ENCODE assay signal across 10 cellular contexts in genomic region chr17:21289902-21290571, GRCh38. TPM values are rescaled to one million over a fixed set of nuclear protein-coding genes. Genes with fewer than 3 reads are reported as not detected.
DNase-seq lines count a peak whose midpoint lies in the region; ATAC-seq and TF ChIP-seq lines count a peak whose summit lies in the region.
"Had no signal": no experiment of that assay in that cellular context is flagged by ENCODE, and none has a peak within 500 bp of the region (broad histone marks: within the 10 kb centered on the region; RNA-seq: fewer than 3 reads in every experiment).

No MANE protein-coding gene starts in this region.

- intact Hi-C loops in esophagus squamous epithelium (cut with DNase I), result loop anchor here (10.0 kb wide), 1 partner anchor 1235 kb away; no protein-coding TSS in a partner anchor
- intact Hi-C loops in psoas muscle (cut with DNase I), result loop anchor here (5.0 to 10.0 kb wide), 6 partner anchors 38 to 915 kb away; partner anchors contain the start of genes DHRS7B (in 2 of the 2), NATD1 (in 1 of the 2) and TMEM11 (in 1 of the 2)
- intact Hi-C loops in prostate gland (cut with DNase I), result loop anchor here (5.0 kb wide), 2 partner anchors 32 to 167 kb away; no protein-coding TSS in a partner anchor

- H3K9me3 ChIP-seq in DND-41 (ENCODE audit: insufficient read depth, low read length, severe bottlenecking) (no peaks in the 10 kb centered on the region), esophagus squamous epithelium (no peaks in the 10 kb centered on the region), psoas muscle (no peaks in the 10 kb centered on the region), prostate gland (no peaks in the 10 kb centered on the region)

- peaks cover 79% of the 10 kb centered on the region for H4K20me1 ChIP-seq in DND-41 (ENCODE audit: insufficient read depth, low read length)

- no peak overlapping the region for H3K9ac ChIP-seq in DND-41 (ENCODE audit: low read depth, low read length)

- H3K27me3 ChIP-seq in DND-41 (ENCODE audit: insufficient read depth, low read length, poor library complexity), result no peaks in the 10 kb centered on the region
- peaks cover 0 to 5% (median 0%) of the 10 kb centered on the region in 4 donors for H3K27me3 ChIP-seq in esophagus squamous epithelium
- H3K27me3 ChIP-seq in psoas muscle (ENCODE audit: insufficient read depth in 3 of 3, low read length in 2 of 3), result peaks cover 0 to 2% (median 0%) of the 10 kb centered on the region in 3 donors
- no peaks in the 10 kb centered on the region for H3K27me3 ChIP-seq in prostate gland (replicated peaks; ENCODE audit: insufficient read depth)

- ATAC-seq in DND-41 (ENCODE audit: insufficient read depth, low read depth) (no peak), psoas muscle (peak; percentile 63 to 68 (median 66)), HG03442 (IDR thresholded peaks at IDR 0.05; ENCODE audit: unreplicated experiment) (no peak)

- 40 to 46% methylated on average over 3 to 7 of the region's 18 CpGs for WGBS in esophagus squamous epithelium, 2 donors
- 30 to 35% (median 32%) methylated on average over 18 of the region's 18 CpGs for WGBS in psoas muscle, 3 donors
- 52% methylated on average over 18 of the region's 18 CpGs for WGBS in prostate gland

- H3K4me3 ChIP-seq in DND-41 (ENCODE audit: low read depth in 1 of 2, low read length in 2 of 2) (no peak overlapping the region), esophagus squamous epithelium (no peak overlapping the region), psoas muscle (peak overlapping the region; percentile 89), prostate gland (no peak overlapping the region)
- H3K4me3 ChIP-seq: cardiac muscle cell had no signal

- H3K36me3 ChIP-seq in DND-41 (ENCODE audit: insufficient read depth, low read length) (no peaks in the 10 kb centered on the region; the same call in 1 of the 2 replicates), esophagus squamous epithelium (peaks cover 0 to 29% (median 0%) of the 10 kb centered on the region in 3 donors), psoas muscle (ENCODE audit: insufficient read depth in 1 of 2, low read depth in 1 of 2) (peaks cover 0 to 11% of the 10 kb centered on the region in 2 donors), prostate gland (no peaks in the 10 kb centered on the region)
- H3K36me3 ChIP-seq: cardiac muscle cell had no signal

- H3K4me1 ChIP-seq in DND-41 (ENCODE audit: insufficient read depth, low read length) (peaks cover 38% of the 10 kb centered on the region), esophagus squamous epithelium (peaks cover 44 to 77% (median 44%) of the 10 kb centered on the region in 3 donors), psoas muscle (peaks cover 62% of the 10 kb centered on the region), prostate gland (replicated peaks) (peaks cover 25% of the 10 kb centered on the region)

- TF ChIP-seq CTCF in DND-41 (IDR thresholded peaks at IDR 0.05; ENCODE audit: borderline replicate concordance, extremely low read depth, low read length, poor library complexity, severe bottlenecking), result no peak
- no peak for TF ChIP-seq CTCF in esophagus squamous epithelium (IDR thresholded peaks at IDR 0.05)
- TF ChIP-seq CTCF in psoas muscle (IDR thresholded peaks at IDR 0.05), result peak; percentile 38
- TF ChIP-seq CTCF in prostate gland (IDR thresholded peaks at IDR 0.05), result no peak

- peak overlapping the region; percentile 12; the same call in 1 of the 2 replicates for H3K27ac ChIP-seq in DND-41 (ENCODE audit: low read length)
- peak overlapping the region in 3 of 4 donors; percentile 43 to 97 (median 90) for H3K27ac ChIP-seq in esophagus squamous epithelium
- H3K27ac ChIP-seq in psoas muscle, result peak overlapping the region; percentile 99
- H3K27ac ChIP-seq in prostate gland, result no peak overlapping the region
- H3K27ac ChIP-seq: cardiac muscle cell had no signal

- H3K4me2 ChIP-seq in DND-41 (ENCODE audit: insufficient read depth, low read length), result no peak overlapping the region

- TF ChIP-seq POLR2A in esophagus squamous epithelium (IDR thresholded peaks at IDR 0.05), result no peak
- no peak for TF ChIP-seq POLR2A in prostate gland (IDR thresholded peaks at IDR 0.05)

- peaks cover 53% of the 10 kb centered on the region for H3K79me2 ChIP-seq in DND-41 (ENCODE audit: insufficient read depth, low read length)

- no peak overlapping the region for H2AFZ ChIP-seq in DND-41 (ENCODE audit: low read depth, low read length)

- no peak for DNase-seq in DND-41
- peak; percentile 56 for DNase-seq in NCI-H2171 treated with DMSO at 0.1 percent for 48 hours (lab: John Stamatoyannopoulos, UW)
- DNase-seq in esophagus squamous epithelium (lab: John Stamatoyannopoulos, UW), result no peak
- DNase-seq in psoas muscle, result peak; percentile 84 to 94
- DNase-seq in prostate gland (ENCODE audit: low spot score), result no peak
- DNase-seq in NCI-H510A treated with DMSO at 0.1 percent for 48 hours (lab: John Stamatoyannopoulos, UW), result no peak
- no peak for DNase-seq in NCI-H1930 (lab: John Stamatoyannopoulos, UW)
- DNase-seq: NCI-H526 treated with DMSO at 0.1 percent for 48 hours had no signal

RNA-seq across cellular contexts. Expression of gene MAP2K3, which starts 5.5 kb away (rescaled TPM):
- 10 to 100 TPM; 24.1 to 53.6 (median 38.4) TPM for total RNA-seq in esophagus squamous epithelium
- 100 to 1,000 TPM in 2 of 4 donors, 10 to 100 TPM in 2; 64.4 to 126 (median 107) TPM for total RNA-seq in psoas muscle
- polyA plus RNA-seq in psoas muscle, result 100 to 1,000 TPM in 2 of 3 donors, 10 to 100 TPM in 1; 86.3 to 229 (median 146) TPM
- 10 to 100 TPM; 24.0 to 25.9 TPM for total RNA-seq in prostate gland

RNA-seq across cellular contexts. Expression of gene NATD1, which starts 36.8 kb away (rescaled TPM):
- total RNA-seq in esophagus squamous epithelium (1 to 10 TPM; 2.4 to 5.1 (median 3.2) TPM), psoas muscle (10 to 100 TPM; 21.6 to 48.0 (median 24.5) TPM), prostate gland (10 to 100 TPM; 16.5 to 26.3 TPM)
- polyA plus RNA-seq in psoas muscle, result 10 to 100 TPM in 2 of 3 donors, 1 to 10 TPM in 1; 4.7 to 15.1 (median 10.5) TPM

Comparison
In these comparisons a context has a peak if more than half of its experiments do, and no peak if none do; other contexts are left out.
1. ATAC-seq: peak in psoas muscle (4 of 4); none in DND-41 (single experiment) and HG03442 (single experiment).
2. DNase-seq: peak in NCI-H2171 treated with DMSO at 0.1 percent for 48 hours (single experiment) and psoas muscle (2 of 2); none in DND-41 (single experiment), esophagus squamous epithelium (single experiment), prostate gland (single experiment), NCI-H510A treated with DMSO at 0.1 percent for 48 hours (single experiment) and NCI-H1930 (0 of 2).
3. H3K27ac ChIP-seq: peak in DND-41 (single experiment), esophagus squamous epithelium (3 of 4) and psoas muscle (single experiment); none in prostate gland (0 of 2).